8 cellular contexts compared by ENCODE assay signal in the genomic region with DNA sequence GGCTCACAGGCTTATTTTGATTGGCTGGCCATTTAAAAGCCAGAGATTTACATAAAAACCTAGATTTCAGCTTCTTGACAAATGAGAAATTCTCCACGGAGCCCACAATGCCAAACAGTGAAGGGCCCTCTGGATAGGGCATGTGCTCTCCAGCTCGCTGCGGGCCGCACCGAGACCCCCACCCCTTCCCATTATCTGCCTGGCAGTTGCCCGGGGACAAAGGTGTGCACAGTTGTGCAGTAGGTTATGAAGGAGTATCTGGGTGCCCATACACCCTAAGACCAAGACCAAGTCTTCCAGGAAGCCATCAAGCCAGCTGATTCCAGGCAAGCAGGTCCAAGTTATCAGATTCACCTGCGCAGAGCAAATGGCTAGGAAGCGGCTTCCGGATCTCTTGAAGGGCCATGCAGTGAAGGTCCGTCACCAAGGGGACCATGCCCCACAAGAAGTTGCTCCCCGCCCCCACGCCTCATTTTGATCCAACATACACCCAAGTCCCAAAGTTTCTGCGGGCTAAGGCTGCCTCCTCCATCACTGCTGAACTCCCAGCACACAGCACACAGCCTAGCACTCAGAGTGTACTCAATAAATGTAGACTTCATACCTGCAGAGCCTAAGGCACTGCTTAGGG. TPM values are rescaled to one million over a fixed set of nuclear protein-coding genes. Genes with fewer than 3 reads are reported as not detected.
A peak's percentile ranks its signal among the peaks of the same experiment; 100 is the strongest.
DNase-seq lines count a peak whose midpoint lies in the region; ATAC-seq, FAIRE-seq and TF ChIP-seq lines count a peak whose summit lies in the region.

No MANE protein-coding gene starts in this region.

- H3K27ac ChIP-seq in cardiac muscle cell (no peak overlapping the region), gastrocnemius medialis (peak overlapping the region; percentile 83 to 97 (median 94))

- intact Hi-C loops in gastrocnemius medialis (cut with DNase I; ENCODE audit: low total_unique reads), result no loop called here

- H3K36me3 ChIP-seq in cardiac muscle cell (peaks cover 5% of the 10 kb centered on the region), gastrocnemius medialis (peaks cover 0 to 5% of the 10 kb centered on the region in 2 donors)

- no peak for ATAC-seq in gastrocnemius medialis
- no peak for ATAC-seq in GM21723 (IDR thresholded peaks at IDR 0.05; ENCODE audit: unreplicated experiment)

- no peaks in the 10 kb centered on the region for H3K27me3 ChIP-seq in cardiac muscle cell
- H3K27me3 ChIP-seq in gastrocnemius medialis, result no peaks in the 10 kb centered on the region

- H3K4me3 ChIP-seq in GM12875 (ENCODE audit: low read depth, low read length), result peak overlapping the region; percentile 94
- H3K4me3 ChIP-seq in WI38 (ENCODE audit: low read depth, low read length), result peak overlapping the region; percentile 88
- peak overlapping the region; percentile 85 for H3K4me3 ChIP-seq in cardiac muscle cell
- peak overlapping the region; percentile 74 to 99 (median 85) for H3K4me3 ChIP-seq in gastrocnemius medialis

- DNase-seq in cardiac muscle cell (ENCODE audit: low read depth in 1 of 2, low spot score in 1 of 2) (no peak), gastrocnemius medialis (no peak), urothelium cell line (ENCODE audit: low spot score) (no peak), NCI-H2029 (lab: John Stamatoyannopoulos, UW) (no peak), NCI-H446 (lab: John Stamatoyannopoulos, UW) (no peak)

- no peak for TF ChIP-seq POLR2A in gastrocnemius medialis (IDR thresholded peaks at IDR 0.05)

- no peak for FAIRE-seq in urothelium cell line (lab: Jason Lieb, UNC)

- TF ChIP-seq CTCF in GM12875 (IDR thresholded peaks at IDR 0.05; ENCODE audit: borderline replicate concordance, insufficient read depth, low read depth, low read length), result no peak
- no peak for TF ChIP-seq CTCF in WI38 (IDR thresholded peaks at IDR 0.05; ENCODE audit: low read depth, low read length)
- TF ChIP-seq CTCF in cardiac muscle cell (IDR thresholded peaks at IDR 0.05; ENCODE audit: low read depth, low read length), result no peak
- no peak for TF ChIP-seq CTCF in gastrocnemius medialis (IDR thresholded peaks at IDR 0.05 in 4 of 5, conservative IDR thresholded peaks at IDR 0.05 in 1 of 5)

- H3K4me1 ChIP-seq in cardiac muscle cell (ENCODE audit: low read depth), result no peaks in the 10 kb centered on the region
- peaks cover 18 to 20% of the 10 kb centered on the region in 2 donors for H3K4me1 ChIP-seq in gastrocnemius medialis

- H3K9me3 ChIP-seq in cardiac muscle cell (ENCODE audit: low read depth) (no peaks in the 10 kb centered on the region), gastrocnemius medialis (no peaks in the 10 kb centered on the region)

- in situ Hi-C loops in gastrocnemius medialis (cut with MboI; ENCODE audit: low sequenced_read_pairs in 4 of 4), result loop anchor here in 3 of 4 donors (10.0 to 25.0 kb wide), 4 partner anchors 126 to 926 kb away; a partner anchor contains a TSS

RNA-seq across cellular contexts. Expression of a gene that starts 1.3 kb away (rescaled TPM):
- 42.1 and 47.6 TPM in 2 replicates for total RNA-seq in cardiac muscle cell
- 96.9 and 104 TPM in 2 replicates for polyA plus RNA-seq in cardiac muscle cell
- 10 to 100 TPM; 71.4 to 88.6 (median 73.9) TPM for total RNA-seq in gastrocnemius medialis

RNA-seq across cellular contexts. Expression of a gene that starts 35.2 kb away (rescaled TPM):
- 22.9 and 32.0 TPM in 2 replicates for total RNA-seq in cardiac muscle cell
- 22.6 and 33.1 TPM in 2 replicates for polyA plus RNA-seq in cardiac muscle cell
- total RNA-seq in gastrocnemius medialis, result 10 to 100 TPM; 26.8 to 42.6 (median 28.6) TPM
